In genomic region chr4:4859010-4859798, GRCh38 we compare ENCODE assay signal across 1 cellular context.
TF ChIP-seq lines count a peak whose summit lies in the region.

TSS of gene MSX1 (plus strand) at chr4:4859665. CDS start at chr4:4859900, 235 bp downstream.

TF ChIP-seq in HepG2, 621 proteins besides CTCF, POLR2A, EP300 and RAD21 (continued from another document and continues in another):
- peak; percentile 27; the same call in 1 of the 2 replicates for TF ChIP-seq PAXIP1 (CRISPR knock-in tag; conservative IDR thresholded peaks at IDR 0.05)
- TF ChIP-seq KMT2A (CRISPR knock-in tag; IDR thresholded peaks at IDR 0.05): no peak; the same call in 1 of the 2 replicates
- no peak for TF ChIP-seq ELF1 (CRISPR knock-in tag; IDR thresholded peaks at IDR 0.05)
- peak; percentile 21; the same call in 1 of the 2 replicates for TF ChIP-seq SP5 (CRISPR knock-in tag; IDR thresholded peaks at IDR 0.05; ENCODE audit: borderline replicate concordance, low read depth)
- no peak for TF ChIP-seq MTA3 (CRISPR knock-in tag; IDR thresholded peaks at IDR 0.05)
- TF ChIP-seq NFYB (CRISPR knock-in tag; IDR thresholded peaks at IDR 0.05): peak; percentile 89
- no peak for TF ChIP-seq ZFP91 (CRISPR knock-in tag; IDR thresholded peaks at IDR 0.05; ENCODE audit: borderline replicate concordance)
- TF ChIP-seq ZNF251 (CRISPR knock-in tag; IDR thresholded peaks at IDR 0.05): no peak
- 0 out of 2 replicates have a peak, but pooled peaks have one; percentile 45 for TF ChIP-seq ZNF274 (CRISPR knock-in tag; IDR thresholded peaks at IDR 0.05)
- 0 out of 2 replicates have a peak, but pooled peaks have one; percentile 62 for TF ChIP-seq ZNF414 (CRISPR knock-in tag; IDR thresholded peaks at IDR 0.05)
- TF ChIP-seq ZNF33B (CRISPR knock-in tag; IDR thresholded peaks at IDR 0.05): peak; percentile 61; the same call in 1 of the 2 replicates
- TF ChIP-seq ZNF788 (CRISPR knock-in tag; IDR thresholded peaks at IDR 0.05; ENCODE audit: borderline replicate concordance): peak; percentile 21; the same call in 1 of the 2 replicates
- no peak for TF ChIP-seq FUBP1 (CRISPR knock-in tag; IDR thresholded peaks at IDR 0.05; ENCODE audit: borderline replicate concordance)
- TF ChIP-seq TBL1XR1 (IDR thresholded peaks at IDR 0.05; ENCODE audit: borderline replicate concordance, low read length, partially characterized antibody): no peak
- TF ChIP-seq HNRNPK (IDR thresholded peaks at IDR 0.05; ENCODE audit: low read depth, low read length, poor library complexity, severe bottlenecking): peak; percentile 53
- TF ChIP-seq TOE1 (CRISPR knock-in tag; IDR thresholded peaks at IDR 0.05): no peak
- peak; percentile 63 for TF ChIP-seq RBM39 (IDR thresholded peaks at IDR 0.05; ENCODE audit: low read depth, low read length, poor library complexity, severe bottlenecking)
- TF ChIP-seq BCL6 (CRISPR knock-in tag; IDR thresholded peaks at IDR 0.05): peak; percentile 19; the same call in 1 of the 2 replicates
- TF ChIP-seq ZBED4 (CRISPR knock-in tag; IDR thresholded peaks at IDR 0.05; ENCODE audit: borderline replicate concordance): peak; percentile 75
- TF ChIP-seq TFDP2 (CRISPR knock-in tag; IDR thresholded peaks at IDR 0.05): peak; percentile 83
- no peak for TF ChIP-seq SIX1 (CRISPR knock-in tag; IDR thresholded peaks at IDR 0.05; ENCODE audit: borderline replicate concordance)
- no peak for TF ChIP-seq ZEB1 (IDR thresholded peaks at IDR 0.05; ENCODE audit: insufficient replicate concordance, low read depth)
- peak; percentile 73 for TF ChIP-seq SPEN (CRISPR knock-in tag; IDR thresholded peaks at IDR 0.05; ENCODE audit: low read depth)
- TF ChIP-seq ZC3H4 (CRISPR knock-in tag; IDR thresholded peaks at IDR 0.05; ENCODE audit: borderline replicate concordance): no peak
- no peak for TF ChIP-seq REPIN1 (CRISPR knock-in tag; IDR thresholded peaks at IDR 0.05; ENCODE audit: borderline replicate concordance, low read depth)
- no peak for TF ChIP-seq RFX3 (CRISPR knock-in tag; IDR thresholded peaks at IDR 0.05)
- TF ChIP-seq SRSF1 (optimal IDR thresholded peaks at IDR 0.05; ENCODE audit: low read depth, low read length): no peak
- TF ChIP-seq ZSCAN25 (CRISPR knock-in tag; IDR thresholded peaks at IDR 0.05): peak; percentile 82
- TF ChIP-seq ESRRA (CRISPR knock-in tag; IDR thresholded peaks at IDR 0.05; ENCODE audit: low read depth): 0 out of 2 replicates have a peak, but pooled peaks have one; percentile 47
- TF ChIP-seq ZKSCAN1 (IDR thresholded peaks at IDR 0.05; ENCODE audit: low read length): no peak
- no peak for TF ChIP-seq MZF1 (CRISPR knock-in tag; IDR thresholded peaks at IDR 0.05; ENCODE audit: borderline replicate concordance)
- TF ChIP-seq ATM (IDR thresholded peaks at IDR 0.05; ENCODE audit: borderline replicate concordance): no peak
- TF ChIP-seq NR1H2 (CRISPR knock-in tag; IDR thresholded peaks at IDR 0.05; ENCODE audit: borderline replicate concordance, low read depth): no peak
- no peak for TF ChIP-seq U2AF2 (IDR thresholded peaks at IDR 0.05; ENCODE audit: low read depth, low read length)
- no peak for TF ChIP-seq ZNF619 (CRISPR knock-in tag; IDR thresholded peaks at IDR 0.05)
- TF ChIP-seq ISX (CRISPR knock-in tag; conservative IDR thresholded peaks at IDR 0.05): no peak
- TF ChIP-seq TSC22D2 (CRISPR knock-in tag; IDR thresholded peaks at IDR 0.05; ENCODE audit: borderline replicate concordance): peak; percentile 58; the same call in 1 of the 2 replicates
- TF ChIP-seq U2AF1 (optimal IDR thresholded peaks at IDR 0.05; ENCODE audit: low read depth, low read length): no peak
- TF ChIP-seq TAF1 (CRISPR knock-in tag; IDR thresholded peaks at IDR 0.05): peak; percentile 72
- peak; percentile 59; the same call in 1 of the 2 replicates for TF ChIP-seq SRF (IDR thresholded peaks at IDR 0.05; ENCODE audit: low read depth, low read length)
- TF ChIP-seq ZNF816 (CRISPR knock-in tag; IDR thresholded peaks at IDR 0.05; ENCODE audit: borderline replicate concordance): no peak; the same call in 1 of the 2 replicates
- peak; percentile 82 for TF ChIP-seq SP2 (CRISPR knock-in tag; IDR thresholded peaks at IDR 0.05)
- TF ChIP-seq ZSCAN21 (CRISPR knock-in tag; IDR thresholded peaks at IDR 0.05; ENCODE audit: borderline replicate concordance): 0 out of 2 replicates have a peak, but pooled peaks have one; percentile 15
- no peak for TF ChIP-seq ZFP90 (CRISPR knock-in tag; IDR thresholded peaks at IDR 0.05; ENCODE audit: borderline replicate concordance)
- TF ChIP-seq HDAC2 (CRISPR knock-in tag; IDR thresholded peaks at IDR 0.05): no peak
- TF ChIP-seq TRIM22 (IDR thresholded peaks at IDR 0.05): no peak
- TF ChIP-seq REST (IDR thresholded peaks at IDR 0.05; ENCODE audit: borderline replicate concordance in 1 of 2, low read depth in 1 of 2, low read length in 2 of 2): peak in 1 of 2 experiments; percentile 38; a peak in 1 of 4 replicates
